Comparison of ENCODE assay signal across 8 cellular contexts in genomic region chr17:1649844-1650409, GRCh38. TPM values are rescaled to one million over a fixed set of nuclear protein-coding genes. Genes with fewer than 3 reads are reported as not detected.
A peak's percentile ranks its signal among the peaks of the same experiment; 100 is the strongest.
DNase-seq lines count a peak whose midpoint lies in the region; ATAC-seq and TF ChIP-seq lines count a peak whose summit lies in the region.

A gene with protein sequence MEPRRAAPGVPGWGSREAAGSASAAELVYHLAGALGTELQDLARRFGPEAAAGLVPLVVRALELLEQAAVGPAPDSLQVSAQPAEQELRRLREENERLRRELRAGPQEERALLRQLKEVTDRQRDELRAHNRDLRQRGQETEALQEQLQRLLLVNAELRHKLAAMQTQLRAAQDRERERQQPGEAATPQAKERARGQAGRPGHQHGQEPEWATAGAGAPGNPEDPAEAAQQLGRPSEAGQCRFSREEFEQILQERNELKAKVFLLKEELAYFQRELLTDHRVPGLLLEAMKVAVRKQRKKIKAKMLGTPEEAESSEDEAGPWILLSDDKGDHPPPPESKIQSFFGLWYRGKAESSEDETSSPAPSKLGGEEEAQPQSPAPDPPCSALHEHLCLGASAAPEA (minus strand): TSS chr17:1649866. CDS start chr17:1649804, 62 bp downstream.

- H3K4me3 Mint-ChIP-seq in activated CD8-positive, alpha-beta T cell treated with anti-CD3 and anti-CD28 coated beads, Interleukin-2, amount 10 ng/mL, durations not matched to agents 7 days and 5 days, result peak within 1 kb of the TSS; percentile 66

- peaks cover 36% of the 10 kb centered on the region for H3K4me1 Mint-ChIP-seq in activated CD8-positive, alpha-beta T cell treated with anti-CD3 and anti-CD28 coated beads, Interleukin-2, amount 10 ng/mL, durations not matched to agents 7 days and 5 days (ENCODE audit: low read depth)

- H3K36me3 ChIP-seq in KMS-11 (ENCODE audit: insufficient read depth) (no peaks in the 10 kb centered on the region; the same call in 1 of the 2 replicates), neutrophil (peaks cover 55% of the 10 kb centered on the region)

- H3K4me2 ChIP-seq in KMS-11, result peak within 1 kb of the TSS; percentile 66

- H3K27me3 ChIP-seq in KMS-11 (ENCODE audit: insufficient read depth, low read depth) (no peaks in the 10 kb centered on the region), neutrophil (peaks cover 15% of the 10 kb centered on the region)

- H3K79me2 ChIP-seq in KMS-11 (ENCODE audit: insufficient read depth, low read depth), result no peaks in the 10 kb centered on the region

- no peaks in the 10 kb centered on the region for H3K4me1 ChIP-seq in KMS-11 (ENCODE audit: low read depth, poor library complexity, severe bottlenecking)
- H3K4me1 ChIP-seq in neutrophil (ENCODE audit: control insufficient read depth in 1 of 2, insufficient read depth in 1 of 2, low read depth in 1 of 2, low read length in 1 of 2), result peaks cover 38 to 44% of the 10 kb centered on the region in 2 experiments

- H3K27me3 Mint-ChIP-seq in activated CD8-positive, alpha-beta T cell treated with anti-CD3 and anti-CD28 coated beads, Interleukin-2, amount 10 ng/mL, durations not matched to agents 7 days and 5 days (ENCODE audit: low read depth), result no peaks in the 10 kb centered on the region

- POLR2A ChIA-PET in activated CD8-positive, alpha-beta T cell treated with anti-CD3 and anti-CD28 coated beads, Interleukin-2, amount 10 ng/mL, durations not matched to agents 7 days and 5 days (lab: Charles Lee), result no interaction called here

- peak within 1 kb of the TSS; percentile 12; the same call in 1 of the 2 replicates for H3K9ac ChIP-seq in KMS-11

- ATAC-seq in activated CD8-positive, alpha-beta T cell treated with anti-CD3 and anti-CD28 coated beads, Interleukin-2, amount 10 ng/mL, durations not matched to agents 7 days and 5 days, result peak; percentile 21

- CTCF ChIA-PET in activated CD8-positive, alpha-beta T cell treated with anti-CD3 and anti-CD28 coated beads, Interleukin-2, amount 10 ng/mL, durations not matched to agents 7 days and 5 days (lab: Charles Lee), result interaction anchor here (0.6 to 6.8 kb wide), 14 partner anchors 13 to 284 kb away, joined by 3 to 52 read pairs (median 4); partner anchors contain the start of gene PRPF8

- no peak for TF ChIP-seq CTCF in KMS-11 (conservative IDR thresholded peaks at IDR 0.05; ENCODE audit: low read depth, low read length)
- no peak for TF ChIP-seq CTCF in neutrophil (IDR thresholded peaks at IDR 0.05)

- H3K9me3 ChIP-seq in neutrophil, result no peaks in the 10 kb centered on the region

- H3K27ac Mint-ChIP-seq in activated CD8-positive, alpha-beta T cell treated with anti-CD3 and anti-CD28 coated beads, Interleukin-2, amount 10 ng/mL, durations not matched to agents 7 days and 5 days, result peak within 1 kb of the TSS; percentile 74

- peak within 1 kb of the TSS; percentile 78 for H2AFZ ChIP-seq in KMS-11 (ENCODE audit: low read depth)

- peak; percentile 28 for DNase-seq in NCI-H1105 treated with DMSO at 0.1 percent for 48 hours (lab: John Stamatoyannopoulos, UW)
- no peak for DNase-seq in NCI-H1105 (lab: John Stamatoyannopoulos, UW)
- DNase-seq in activated CD8-positive, alpha-beta T cell treated with anti-CD3 and anti-CD28 coated beads, Interleukin-2, amount 10 ng/mL, durations not matched to agents 7 days and 5 days, result peak; percentile 57
- DNase-seq in glomerular endothelial cell (ENCODE audit: extremely low read depth, low read depth, low spot score), result no peak
- DNase-seq in SKM-1 (lab: John Stamatoyannopoulos, UW; ENCODE audit: unreplicated experiment), result no peak
- DNase-seq in NCI-H1930 (lab: John Stamatoyannopoulos, UW), result no peak

- no peaks in the 10 kb centered on the region for H3K9me3 Mint-ChIP-seq in activated CD8-positive, alpha-beta T cell treated with anti-CD3 and anti-CD28 coated beads, Interleukin-2, amount 10 ng/mL, durations not matched to agents 7 days and 5 days (ENCODE audit: insufficient read depth)

- H3K4me3 ChIP-seq in KMS-11 (IDR thresholded peaks at IDR 0.05; ENCODE audit: insufficient read depth, low read depth, low read length), result no peak within 1 kb of the TSS
- peak within 1 kb of the TSS; percentile 69 to 94 for H3K4me3 ChIP-seq in neutrophil (ENCODE audit: low read depth in 1 of 2, low read length in 1 of 2)

- peaks cover 36% of the 10 kb centered on the region for H3K36me3 Mint-ChIP-seq in activated CD8-positive, alpha-beta T cell treated with anti-CD3 and anti-CD28 coated beads, Interleukin-2, amount 10 ng/mL, durations not matched to agents 7 days and 5 days (ENCODE audit: low read depth)

- H4K20me1 ChIP-seq in KMS-11 (ENCODE audit: insufficient read depth), result no peaks in the 10 kb centered on the region

- peak within 1 kb of the TSS; percentile 36; the same call in 1 of the 2 replicates for H3K27ac ChIP-seq in KMS-11
- peak within 1 kb of the TSS; percentile 94 for H3K27ac ChIP-seq in neutrophil

RNA-seq across cellular contexts. Expression of the gene that starts here (rescaled TPM):
- 1 to 10 TPM; 6.2 to 6.5 TPM for total RNA-seq in activated CD8-positive, alpha-beta T cell treated with anti-CD3 and anti-CD28 coated beads, Interleukin-2, amount 10 ng/mL, durations not matched to agents 7 days and 5 days
- 17.1 and 34.2 TPM in 2 replicates for total RNA-seq in glomerular endothelial cell

Comparison
In these comparisons a context has a peak if more than half of its experiments do, and no peak if none do; other contexts are left out.
1. DNase-seq: peak in NCI-H1105 treated with DMSO at 0.1 percent for 48 hours (single experiment) and activated CD8-positive, alpha-beta T cell treated with anti-CD3 and anti-CD28 coated beads, Interleukin-2, amount 10 ng/mL, durations not matched to agents 7 days and 5 days (single experiment); none in NCI-H1105 (single experiment), glomerular endothelial cell (single experiment), SKM-1 (single experiment) and NCI-H1930 (0 of 2).